8 cellular contexts compared by ENCODE assay signal in the genomic region with DNA sequence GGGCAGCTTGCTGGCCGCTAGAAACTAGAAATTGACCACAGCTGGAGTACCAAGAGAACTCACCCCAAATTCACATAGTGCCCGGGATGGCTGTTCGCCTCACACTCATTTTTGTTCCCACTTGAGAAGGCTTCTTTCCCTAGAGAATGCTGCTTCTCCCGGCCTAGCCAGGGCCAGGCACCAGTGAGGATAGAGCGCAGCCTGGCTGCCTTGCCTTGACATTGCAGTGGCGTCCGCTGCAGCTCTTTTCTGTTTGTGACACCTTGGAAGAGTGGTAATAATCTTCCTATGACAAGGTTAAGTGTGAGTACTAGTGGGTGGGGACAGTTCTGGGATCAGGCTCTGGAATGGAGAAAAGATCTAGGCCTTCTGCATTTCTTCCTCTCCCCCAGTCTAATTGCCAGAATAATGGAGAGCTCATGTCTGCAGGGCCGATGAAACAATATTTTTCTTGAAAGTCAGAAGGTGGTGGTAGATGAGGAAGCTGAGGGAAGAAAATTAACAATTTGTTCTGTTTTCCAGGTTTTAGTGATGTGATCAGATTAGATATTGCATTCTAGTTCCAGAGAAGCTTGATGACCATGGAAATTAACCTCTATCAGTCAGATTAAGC. TPM values are rescaled to one million over a fixed set of nuclear protein-coding genes. Genes with fewer than 3 reads are reported as not detected.
DNase-seq lines count a peak whose midpoint lies in the region; ATAC-seq and TF ChIP-seq lines count a peak whose summit lies in the region.

No MANE protein-coding gene starts in this region.

- peak overlapping the region; percentile 93 for H3K27ac Mint-ChIP-seq in nephron progenitor cell

- peak overlapping the region; percentile 74 for H3K4me3 ChIP-seq in fibroblast of villous mesenchyme (ENCODE audit: low read depth, low read length)

- in situ Hi-C loops in Caki2 (cut with HindIII; ENCODE audit: low pct_unique_long_range_greater_than_20kb, low sequenced_read_pairs) (no loop called here), KBM-7 (cut with MboI; ENCODE audit: low pct_unique_long_range_greater_than_20kb, low sequenced_read_pairs) (no loop called here)

- no peaks in the 10 kb centered on the region for H3K27me3 Mint-ChIP-seq in nephron progenitor cell (ENCODE audit: low read depth, poor library complexity)

- peak; percentile 40 for ATAC-seq in GM21515 (IDR thresholded peaks at IDR 0.05; ENCODE audit: unreplicated experiment)

- H3K9me3 Mint-ChIP-seq in nephron progenitor cell, result no peaks in the 10 kb centered on the region

- H3K36me3 Mint-ChIP-seq in nephron progenitor cell (ENCODE audit: low read depth), result no peaks in the 10 kb centered on the region

- peak overlapping the region; percentile 89 for H3K4me3 Mint-ChIP-seq in nephron progenitor cell

- peaks cover 87% of the 10 kb centered on the region for H3K4me1 Mint-ChIP-seq in nephron progenitor cell

- peak; percentile 99 for TF ChIP-seq CTCF in fibroblast of villous mesenchyme (IDR thresholded peaks at IDR 0.05; ENCODE audit: insufficient read depth, low read depth, low read length)
- peak; percentile 67 for TF ChIP-seq CTCF in nephron progenitor cell (IDR thresholded peaks at IDR 0.05)

- DNase-seq in Caki2 (ENCODE audit: low read depth), result peak; percentile 88
- DNase-seq in KBM-7, result peak; percentile 74
- DNase-seq in OCI-M2 (lab: John Stamatoyannopoulos, UW; ENCODE audit: unreplicated experiment), result peak; percentile 79
- peak; percentile 89 for DNase-seq in activated effector memory CD4-positive, alpha-beta T cell treated with anti-CD3 and anti-CD28 coated beads, Interleukin-2, amount 50 U/mL, for 16 hours
- DNase-seq in fibroblast of villous mesenchyme (ENCODE audit: low read depth), result peak; percentile 82
- peak; percentile 65 for DNase-seq in nephron progenitor cell
- peak; percentile 92 for DNase-seq in superior temporal gyrus (ENCODE audit: extremely low spot score)

RNA-seq across cellular contexts. Expression of gene TMEM253, which starts 3.7 kb away (rescaled TPM):
- 0.20 TPM in 1 of 2 replicates, not detected in the other for total RNA-seq in Caki2 (2014; rRNA removed; shearing (Covaris generic); ENCODE audit: low replicate concordance)
- total RNA-seq in fibroblast of villous mesenchyme, result 0.64 TPM in 1 of 2 replicates, not detected in the other

RNA-seq across cellular contexts. Expression of gene ZNF219, which starts 6.1 kb away (rescaled TPM):
- 26.5 and 31.5 TPM in 2 replicates for total RNA-seq in Caki2 (2014; rRNA removed; shearing (Covaris generic); ENCODE audit: low replicate concordance)
- total RNA-seq in fibroblast of villous mesenchyme, result 1.7 and 2.6 TPM in 2 replicates

RNA-seq across cellular contexts. Expression of gene ARHGEF40, which starts 34.5 kb away (rescaled TPM):
- 32.4 and 35.9 TPM in 2 replicates for total RNA-seq in Caki2 (2014; rRNA removed; shearing (Covaris generic); ENCODE audit: low replicate concordance)
- total RNA-seq in fibroblast of villous mesenchyme, result 39.6 and 45.3 TPM in 2 replicates

RNA-seq across cellular contexts. Expression of gene RNASE8, which starts 46.9 kb away (rescaled TPM):
- total RNA-seq in Caki2 (2014; rRNA removed; shearing (Covaris generic); ENCODE audit: low replicate concordance), result not detected in 2 replicates
- total RNA-seq in fibroblast of villous mesenchyme, result not detected in 2 replicates

RNA-seq across cellular contexts. Expression of gene OR5AU1, which starts 51.3 kb away (rescaled TPM):
- not detected in 2 replicates for total RNA-seq in Caki2 (2014; rRNA removed; shearing (Covaris generic); ENCODE audit: low replicate concordance)
- under 0.01 TPM in 1 of 2 replicates, not detected in the other for total RNA-seq in fibroblast of villous mesenchyme

Comparison
In these comparisons a context has a peak if more than half of its experiments do, and no peak if none do; other contexts are left out.
1. Peak in every context shown above with its lines: DNase-seq, ATAC-seq and H3K4me3 ChIP-seq.